ENCODE assay signal across 30 cellular contexts in the genomic region with DNA sequence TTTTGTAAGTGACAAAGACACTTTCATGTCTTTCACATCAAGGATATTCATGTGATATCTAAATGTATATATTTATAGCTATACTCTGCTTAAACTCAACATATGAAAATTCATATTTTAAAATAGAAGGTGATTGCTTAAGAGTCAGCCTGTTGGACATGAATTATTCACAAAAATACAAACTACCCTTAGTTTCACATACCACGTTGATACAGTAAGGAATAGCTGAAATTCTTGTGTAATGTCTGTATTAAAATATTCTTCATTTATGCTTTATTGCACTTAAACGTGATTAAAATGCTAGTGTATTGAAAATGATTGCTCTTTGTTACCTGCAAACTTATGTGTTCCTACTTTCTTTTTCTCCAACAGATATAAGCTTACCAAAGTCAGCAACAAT.
"Had no signal": no experiment of that assay in that cellular context is flagged by ENCODE, and none has a peak within 500 bp of the region (broad histone marks: within the 10 kb centered on the region; RNA-seq: fewer than 3 reads in every experiment).

No MANE protein-coding gene starts in this region.

- H3K9me3 ChIP-seq: colonic mucosa, esophagus squamous epithelium, gastroesophageal sphincter, mucosa of descending colon, pancreas, psoas muscle, right atrium auricular region, thoracic aorta, upper lobe of left lung had no signal

- H3K36me3 Mint-ChIP-seq: activated naive CD8-positive, alpha-beta T cell treated with anti-CD3 and anti-CD28 coated beads, Interleukin-2, amount 10 ng/mL, durations not matched to agents 7 days and 5 days; WTC11 had no signal

- H3K9me3 Mint-ChIP-seq: activated naive CD4-positive, alpha-beta T cell treated with anti-CD3 and anti-CD28 coated beads for 36 hours; activated naive CD8-positive, alpha-beta T cell treated with anti-CD3 and anti-CD28 coated beads, Interleukin-2, amount 10 ng/mL, durations not matched to agents 7 days and 5 days; activated T-cell treated with anti-CD3 and anti-CD28 coated beads, Interleukin-2, amount 50 U/mL, for 72 hours; brain; endodermal cell; memory B cell; nephron progenitor cell; WTC11 had no signal

- H3K27ac Mint-ChIP-seq: activated CD4-positive, alpha-beta T cell treated with anti-CD3 and anti-CD28 coated beads for 36 hours; activated naive CD4-positive, alpha-beta T cell treated with anti-CD3 and anti-CD28 coated beads for 36 hours; activated naive CD8-positive, alpha-beta T cell treated with anti-CD3 and anti-CD28 coated beads, Interleukin-2, amount 10 ng/mL, durations not matched to agents 7 days and 5 days; activated T-cell treated with anti-CD3 and anti-CD28 coated beads, Interleukin-2, amount 50 U/mL, for 72 hours; endodermal cell; memory B cell; nephron progenitor cell; WTC11 had no signal

- H3K27ac ChIP-seq: colonic mucosa, esophagus squamous epithelium, gastroesophageal sphincter, pancreas, psoas muscle, right atrium auricular region, thoracic aorta, upper lobe of left lung had no signal

- H3K4me3 ChIP-seq: colonic mucosa, esophagus squamous epithelium, gastroesophageal sphincter, mucosa of descending colon, pancreas, psoas muscle, right atrium auricular region, thoracic aorta, upper lobe of left lung had no signal

- H3K4me1 ChIP-seq: colonic mucosa, esophagus squamous epithelium, gastroesophageal sphincter, pancreas, psoas muscle, right atrium auricular region, upper lobe of left lung had no signal

- H3K27me3 ChIP-seq: colonic mucosa, esophagus squamous epithelium, gastroesophageal sphincter, pancreas, right atrium auricular region, upper lobe of left lung had no signal

- H3K36me3 ChIP-seq: colonic mucosa had no signal

- DNase-seq: activated CD4-positive, alpha-beta T cell treated with anti-CD3 and anti-CD28 coated beads for 36 hours; activated CD4-positive, alpha-beta T cell treated with anti-CD3 and anti-CD28 coated beads, Interleukin-2, amount 50 U/mL, for 4 hours; activated CD8-positive, alpha-beta memory T cell treated with anti-CD3 and anti-CD28 coated beads for 24 hours; activated CD8-positive, alpha-beta memory T cell treated with anti-CD3 and anti-CD28 coated beads, Interleukin-2, amount 50 U/mL, for 48 hours; activated effector memory CD4-positive, alpha-beta T cell treated with Interleukin-2 at 50 U/mL for 16 hours; activated naive CD4-positive, alpha-beta T cell treated with anti-CD3 and anti-CD28 coated beads for 36 hours; activated naive CD8-positive, alpha-beta T cell treated with anti-CD3 and anti-CD28 coated beads, Interleukin-2, amount 10 ng/mL, durations not matched to agents 7 days and 5 days; activated T-cell treated with anti-CD3 and anti-CD28 coated beads, Interleukin-2, amount 50 U/mL, for 72 hours; anterior cingulate cortex; central memory CD4-positive, alpha-beta T cell; colonic mucosa; endodermal cell; esophagus squamous epithelium; head of caudate nucleus; hypothalamus; left colon; mucosa of descending colon; nephron progenitor cell; pancreas; psoas muscle; stimulated activated CD4-positive, alpha-beta T cell treated with anti-CD3 and anti-CD28 coated beads, Interleukin-4, amount 100 ng/mL, for 24 hours; stimulated activated naive CD4-positive, alpha-beta T cell treated with Interleukin-2 at 50 U/mL for 16 hours; T1000; upper lobe of left lung had no signal

- H3K4me3 Mint-ChIP-seq: activated CD4-positive, alpha-beta T cell treated with anti-CD3 and anti-CD28 coated beads for 36 hours; activated naive CD4-positive, alpha-beta T cell treated with anti-CD3 and anti-CD28 coated beads for 36 hours; activated naive CD8-positive, alpha-beta T cell treated with anti-CD3 and anti-CD28 coated beads, Interleukin-2, amount 10 ng/mL, durations not matched to agents 7 days and 5 days; activated T-cell treated with anti-CD3 and anti-CD28 coated beads, Interleukin-2, amount 50 U/mL, for 72 hours; brain; endodermal cell; memory B cell; nephron progenitor cell; WTC11 had no signal

- H3K4me1 Mint-ChIP-seq: endodermal cell, memory B cell, nephron progenitor cell, WTC11 had no signal

- ATAC-seq: activated CD4-positive, alpha-beta T cell treated with anti-CD3 and anti-CD28 coated beads for 36 hours; activated T-cell treated with anti-CD3 and anti-CD28 coated beads, Interleukin-2, amount 50 U/mL, for 72 hours; gastroesophageal sphincter; left colon; mucosa of descending colon; pancreas; psoas muscle; WTC11 had no signal

- H3K27me3 Mint-ChIP-seq: activated CD4-positive, alpha-beta T cell treated with anti-CD3 and anti-CD28 coated beads for 36 hours; activated naive CD8-positive, alpha-beta T cell treated with anti-CD3 and anti-CD28 coated beads, Interleukin-2, amount 10 ng/mL, durations not matched to agents 7 days and 5 days; brain; memory B cell had no signal
